8 cellular contexts compared by ENCODE assay signal in genomic region chr2:202871161-202872141, GRCh38. TPM values are rescaled to one million over a fixed set of nuclear protein-coding genes. Genes with fewer than 3 reads are reported as not detected.
A peak's percentile ranks its signal among the peaks of the same experiment; 100 is the strongest.
DNase-seq lines count a peak whose midpoint lies in the region; ATAC-seq, FAIRE-seq and TF ChIP-seq lines count a peak whose summit lies in the region.

Gene ICA1L (minus strand): TSS chr2:202871766. CDS start chr2:202829009, 42,757 bp downstream.

- H3K4me3 ChIP-seq in LNCaP clone FGC (ENCODE audit: low read depth, low read length) (peak within 1 kb of the TSS; percentile 74), pancreas (peak within 1 kb of the TSS; percentile 72 to 88 (median 78))

- peak within 1 kb of the TSS; percentile 93 for H3K4me3 Mint-ChIP-seq in activated naive CD8-positive, alpha-beta T cell
- H3K4me3 Mint-ChIP-seq in type B pancreatic cell: peak within 1 kb of the TSS; percentile 92

- ATAC-seq in SK-N-SH treated with all-trans-retinoic acid at 6 μM for 48 hours (peak; percentile 86), pancreas (peak; percentile 83 to 91 (median 90))

- 0 to 1% methylated on average over 85 to 105 of the region's 105 CpGs for WGBS in pancreas, 2 donors

- no peaks in the 10 kb centered on the region for H3K9me3 Mint-ChIP-seq in activated naive CD8-positive, alpha-beta T cell (ENCODE audit: low read depth)
- no peaks in the 10 kb centered on the region for H3K9me3 Mint-ChIP-seq in type B pancreatic cell

- FAIRE-seq in pancreas (lab: Jason Lieb, UNC): no peak

- H3K36me3 ChIP-seq in pancreas: no peaks in the 10 kb centered on the region

- peak within 1 kb of the TSS; percentile 72 to 84 (median 78) for H3K27ac ChIP-seq in pancreas

- DNase-seq in GF-D8 (lab: John Stamatoyannopoulos, UW) (peak; percentile 46), GOT3 (lab: John Stamatoyannopoulos, UW) (peak; percentile 37), LNCaP clone FGC (ENCODE audit: low read depth) (no peak), head of caudate nucleus (peak in 41 of 42 donors; percentile 27 to 82 (median 67)), pancreas (peak; percentile 55 to 84 (median 72)), type B pancreatic cell (ENCODE audit: extremely low spot score, unreplicated experiment) (peak; percentile 84)

- no peaks in the 10 kb centered on the region for H3K36me3 Mint-ChIP-seq in activated naive CD8-positive, alpha-beta T cell
- H3K36me3 Mint-ChIP-seq in type B pancreatic cell: no peaks in the 10 kb centered on the region

- H3K9me3 ChIP-seq in pancreas: no peaks in the 10 kb centered on the region

- peaks cover 9% of the 10 kb centered on the region for H3K4me1 Mint-ChIP-seq in activated naive CD8-positive, alpha-beta T cell (ENCODE audit: low read depth)
- peaks cover 15% of the 10 kb centered on the region for H3K4me1 Mint-ChIP-seq in type B pancreatic cell (ENCODE audit: unreplicated experiment)

- TF ChIP-seq CTCF in LNCaP clone FGC (IDR thresholded peaks at IDR 0.05; ENCODE audit: control insufficient read depth, extremely low read depth, insufficient read depth) (peak; percentile 19; the same call in 1 of the 2 replicates), pancreas (IDR thresholded peaks at IDR 0.05) (no peak), type B pancreatic cell (conservative IDR thresholded peaks at IDR 0.05) (no peak)

- peaks cover 0 to 6% (median 0%) of the 10 kb centered on the region in 3 donors for H3K4me1 ChIP-seq in pancreas

- intact Hi-C loops in head of caudate nucleus (cut with DNase I) (no loop called here), pancreas (cut with DNase I) (no loop called here)

- H3K27ac Mint-ChIP-seq in activated naive CD8-positive, alpha-beta T cell: peak within 1 kb of the TSS; percentile 87
- H3K27ac Mint-ChIP-seq in type B pancreatic cell: peak within 1 kb of the TSS; percentile 87

- H3K27me3 ChIP-seq in pancreas: no peaks in the 10 kb centered on the region

- H3K27me3 Mint-ChIP-seq in activated naive CD8-positive, alpha-beta T cell: no peaks in the 10 kb centered on the region
- H3K27me3 Mint-ChIP-seq in type B pancreatic cell: peaks cover 4% of the 10 kb centered on the region

TF ChIP-seq in SK-N-SH treated with all-trans-retinoic acid at 6 μM for 48 hours, 23 proteins besides CTCF, POLR2A, EP300 and RAD21:
- no peak for TF ChIP-seq ZC3H10 (CRISPR knock-in tag; IDR thresholded peaks at IDR 0.05)

RNA-seq across cellular contexts. Expression of gene ICA1L, which starts in this region (rescaled TPM):
- total RNA-seq in pancreas (1 to 10 TPM; 2.7 to 4.6 (median 3.4) TPM), type B pancreatic cell (ENCODE audit: low replicate concordance) (4.5 and 11.5 TPM in 2 replicates)
- 1 to 10 TPM; 3.5 to 8.1 TPM for polyA plus RNA-seq in pancreas
